1 cellular context compared by ENCODE assay signal in genomic region chr18:67633939-67634338, GRCh38.
TF ChIP-seq lines count a peak whose summit lies in the region.

No MANE protein-coding gene starts in this region.

TF ChIP-seq in H1, 55 proteins besides CTCF, POLR2A, EP300 and RAD21:
- TF ChIP-seq MAFK (IDR thresholded peaks at IDR 0.05; ENCODE audit: low read depth, low read length): peak; percentile 74
- TF ChIP-seq BCL11A (IDR thresholded peaks at IDR 0.05; ENCODE audit: low read depth in 2 of 2, low read length in 2 of 2): no peak
TF ChIP-seq in H1: peak in this region for 1.
